ENCODE assay signal across 13 cellular contexts in the genomic region with DNA sequence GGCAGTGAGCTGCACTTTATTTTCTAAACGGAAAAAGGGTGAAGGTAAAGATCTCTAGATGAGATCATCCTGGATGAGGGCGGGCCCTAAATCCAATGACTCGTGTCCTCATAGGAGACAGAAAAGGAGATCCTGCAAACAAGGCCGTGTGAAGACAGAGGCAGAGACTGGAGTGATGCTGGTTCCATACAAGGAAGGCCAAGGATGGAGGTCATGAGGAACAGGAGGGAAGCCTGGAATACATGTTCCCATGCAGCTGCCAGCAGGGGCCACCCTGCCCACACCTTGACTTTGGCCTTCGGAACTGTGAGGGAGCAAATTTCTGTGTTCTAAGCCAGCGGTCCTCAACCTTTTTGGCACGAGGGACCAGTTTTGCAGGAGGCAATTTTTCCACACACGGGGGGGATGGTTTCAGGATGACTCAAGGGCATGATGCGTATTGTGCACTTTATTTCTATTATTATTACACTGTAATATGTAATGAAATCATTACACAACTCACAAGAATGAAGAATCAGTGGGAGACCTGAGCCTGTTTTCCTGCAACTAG.
DNase-seq lines count a peak whose midpoint lies in the region; ATAC-seq, FAIRE-seq and TF ChIP-seq lines count a peak whose summit lies in the region.
"Had no signal": no experiment of that assay in that cellular context is flagged by ENCODE, and none has a peak within 500 bp of the region (broad histone marks: within the 10 kb centered on the region; RNA-seq: fewer than 3 reads in every experiment).

No MANE protein-coding gene starts in this region.

- H3K4me3 ChIP-seq in IMR-90 (ENCODE audit: insufficient read depth, low read depth, low read length) (no peak overlapping the region), K562 (no peak overlapping the region), stomach (no peak overlapping the region)

- H4K20me1 ChIP-seq in IMR-90 (ENCODE audit: insufficient read depth, low read length) (no peaks in the 10 kb centered on the region), K562 (replicated peaks; ENCODE audit: control insufficient read depth, insufficient read depth, low read length) (peaks cover 3% of the 10 kb centered on the region; the same call in 1 of the 2 replicates)

- no peak for TF ChIP-seq EP300 in K562 (IDR thresholded peaks at IDR 0.05; ENCODE audit: low read length)
- no peak for TF ChIP-seq EP300 in stomach (IDR thresholded peaks at IDR 0.05)

- peak overlapping the region; percentile 65; the same call in 1 of the 2 replicates for H2BK20ac ChIP-seq in IMR-90 (ENCODE audit: low read depth, low read length)

- ATAC-seq in IMR-90 (ENCODE audit: low read depth) (peak; percentile 87), K562 (peak; percentile 69), natural killer cell (no peak), GM19023 (IDR thresholded peaks at IDR 0.05; ENCODE audit: unreplicated experiment) (no peak), HG03342 (IDR thresholded peaks at IDR 0.05; ENCODE audit: unreplicated experiment) (no peak)
- ATAC-seq: stimulated activated naive B cell treated with anti-CD40 and anti-IgM and Interleukin-4, amounts not matched to agents 10 μg/mL and 1 μg/mL and 100 μg/mL, for 72 hours had no signal

- H3K9ac ChIP-seq in IMR-90 (ENCODE audit: low read depth, low read length), result no peak overlapping the region
- no peak overlapping the region for H3K9ac ChIP-seq in K562 (ENCODE audit: insufficient read depth in 1 of 2, low read depth in 2 of 2, low read length in 2 of 2)
- H3K9ac ChIP-seq: parathyroid adenoma had no signal

- intact Hi-C loops in IMR-90 (cut with micrococcal nuclease) (no loop called here), K562 (cut with micrococcal nuclease) (loop anchor here (1.0 kb wide), 2 partner anchors 37 to 49 kb away; no protein-coding TSS in a partner anchor), natural killer cell (cut with micrococcal nuclease) (no loop called here), stomach (cut with DNase I; ENCODE audit: low total_unique reads) (no loop called here)

- no peaks in the 10 kb centered on the region for H3K79me1 ChIP-seq in IMR-90 (ENCODE audit: low read depth in 1 of 2, low read length in 2 of 2)

- H3K4me2 ChIP-seq in IMR-90 (ENCODE audit: low read depth, low read length) (no peak overlapping the region), K562 (ENCODE audit: insufficient read depth, low read length) (no peak overlapping the region)

- H3K36me3 ChIP-seq in IMR-90 (ENCODE audit: control insufficient read depth, insufficient read depth, low read length) (no peaks in the 10 kb centered on the region), K562 (ENCODE audit: control insufficient read depth, insufficient read depth, low read length) (no peaks in the 10 kb centered on the region), stomach (no peaks in the 10 kb centered on the region)

- peak overlapping the region; percentile 58; the same call in 1 of the 2 replicates for H2AK5ac ChIP-seq in IMR-90 (ENCODE audit: low read depth, low read length)

- POLR2A ChIA-PET in IMR-90 (lab: Charles Lee; ENCODE audit: unreplicated experiment) (no interaction called here), K562 (lab: Yijun Ruan, JAX) (no interaction called here)

- peak overlapping the region; percentile 56 for H2BK5ac ChIP-seq in IMR-90 (ENCODE audit: low read depth, low read length, poor library complexity, severe bottlenecking)

- H3K27me3 ChIP-seq in IMR-90 (ENCODE audit: control insufficient read depth, insufficient read depth, low read length) (no peaks in the 10 kb centered on the region), K562 (ENCODE audit: control insufficient read depth in 2 of 2, insufficient read depth in 2 of 2, low read length in 2 of 2) (peaks cover 65 to 89% of the 10 kb centered on the region in 2 experiments), stomach (no peaks in the 10 kb centered on the region)

- TF ChIP-seq CTCF in IMR-90 (conservative IDR thresholded peaks at IDR 0.05; ENCODE audit: low read depth, low read length) (no peak), K562 (IDR thresholded peaks at IDR 0.05 in 2 of 3, conservative IDR thresholded peaks at IDR 0.05 in 1 of 3; ENCODE audit: insufficient read depth in 2 of 3, low read depth in 1 of 3, low read length in 3 of 3) (peak; percentile 44 to 72 (median 68)), natural killer cell (IDR thresholded peaks at IDR 0.05) (no peak), stomach (IDR thresholded peaks at IDR 0.05) (no peak)

- peak overlapping the region; percentile 74 for H3K14ac ChIP-seq in IMR-90 (replicated peaks; ENCODE audit: low read depth, low read length)

- no peak for FAIRE-seq in K562 (lab: Jason Lieb, UNC)
- FAIRE-seq: GM19239 had no signal

- WGBS in IMR-90 (ENCODE audit: extremely low coverage in 2 of 2, insufficient read length in 1 of 2), 2 experiments, result 30% methylated on average over 5 of the region's 9 CpGs; no CpG with 5 or more reads in 1 of the 2 experiments
- WGBS in K562 (ENCODE audit: insufficient coverage, low coverage, missing lambda C conversion rate), result 0% methylated on average over 9 of the region's 9 CpGs
- 66 to 84% (median 75%) methylated on average over 9 of the region's 9 CpGs for WGBS in stomach, 5 donors

- H3K4me3 Mint-ChIP-seq in natural killer cell, result no peak overlapping the region
- H3K4me3 Mint-ChIP-seq: stimulated activated naive B cell treated with anti-CD40 and anti-IgM and Interleukin-4, amounts not matched to agents 10 μg/mL and 1 μg/mL and 100 μg/mL, for 72 hours had no signal

- no peak overlapping the region; the same call in 1 of the 2 replicates for H3K56ac ChIP-seq in IMR-90 (ENCODE audit: extremely low read depth, insufficient read depth, low read length)

- peak overlapping the region; percentile 39 for H2AK9ac ChIP-seq in IMR-90 (replicated peaks; ENCODE audit: low read depth, low read length, poor library complexity)

- H3K23ac ChIP-seq in IMR-90 (ENCODE audit: low read depth, low read length), result peak overlapping the region; percentile 71; the same call in 1 of the 2 replicates

- H3K4me1 Mint-ChIP-seq in natural killer cell, result no peaks in the 10 kb centered on the region

- H2AFZ ChIP-seq in IMR-90 (replicated peaks; ENCODE audit: low read length, poor library complexity) (peak overlapping the region; percentile 90), K562 (ENCODE audit: low read depth, low read length) (no peak overlapping the region)
- H2AFZ ChIP-seq: parathyroid adenoma had no signal

- dilution Hi-C loops in IMR-90 (cut with HindIII; ENCODE audit: low sequenced_read_pairs, unreplicated experiment), result no loop called here

- H3K36me3 Mint-ChIP-seq in natural killer cell, result no peaks in the 10 kb centered on the region
- H3K36me3 Mint-ChIP-seq: stimulated activated naive B cell treated with anti-CD40 and anti-IgM and Interleukin-4, amounts not matched to agents 10 μg/mL and 1 μg/mL and 100 μg/mL, for 72 hours had no signal

- TF ChIP-seq RAD21 in IMR-90 (IDR thresholded peaks at IDR 0.05; ENCODE audit: low read length), result no peak
- peak; percentile 25 to 73 for TF ChIP-seq RAD21 in K562 (CRISPR knock-in tag; conservative IDR thresholded peaks at IDR 0.05 in 1 of 2, IDR thresholded peaks at IDR 0.05 in 1 of 2)

- peak overlapping the region; percentile 78 for H4K91ac ChIP-seq in IMR-90 (ENCODE audit: insufficient read depth, low read depth, low read length)

- BruUV-seq in IMR-90 (replicated peaks; lab: Mats Ljungman, UMichigan) (no TSS peak), K562 (replicated peaks; lab: Mats Ljungman, UMichigan) (no TSS peak)

- no peak overlapping the region for H3K27ac Mint-ChIP-seq in natural killer cell
- H3K27ac Mint-ChIP-seq: stimulated activated naive B cell treated with anti-CD40 and anti-IgM and Interleukin-4, amounts not matched to agents 10 μg/mL and 1 μg/mL and 100 μg/mL, for 72 hours had no signal

- H3K4ac ChIP-seq in IMR-90 (ENCODE audit: low read depth, low read length), result peak overlapping the region; percentile 86

- peak overlapping the region; percentile 89 for H2BK120ac ChIP-seq in IMR-90 (ENCODE audit: low read depth, low read length)

- H3K18ac ChIP-seq in IMR-90 (ENCODE audit: low read depth, low read length), result peak overlapping the region; percentile 34

- peak overlapping the region; percentile 77; the same call in 2 of the 3 replicates for H2BK15ac ChIP-seq in IMR-90 (ENCODE audit: low read depth, low read length)

- H3K27ac ChIP-seq in IMR-90 (ENCODE audit: insufficient read depth, low read length) (peak overlapping the region; percentile 77), K562 (ENCODE audit: extremely low read depth, low read depth, low read length) (no peak overlapping the region), stomach (peak overlapping the region in 1 of 5 donors; percentile 59)
- H3K27ac ChIP-seq: parathyroid adenoma had no signal

- H3K9me3 Mint-ChIP-seq in natural killer cell, result no peaks in the 10 kb centered on the region
- H3K9me3 Mint-ChIP-seq: stimulated activated naive B cell treated with anti-CD40 and anti-IgM and Interleukin-4, amounts not matched to agents 10 μg/mL and 1 μg/mL and 100 μg/mL, for 72 hours had no signal

- H3K79me2 ChIP-seq in K562 (ENCODE audit: control insufficient read depth, insufficient read depth, low read length), result no peaks in the 10 kb centered on the region
- H3K79me2 ChIP-seq: parathyroid adenoma had no signal

- H3K9me1 ChIP-seq in IMR-90 (ENCODE audit: insufficient read depth, low read length), result peaks cover 9% of the 10 kb centered on the region
- peaks cover 2% of the 10 kb centered on the region for H3K9me1 ChIP-seq in K562 (ENCODE audit: control insufficient read depth, insufficient read depth, low read length)

- H3K9me3 ChIP-seq in IMR-90 (ENCODE audit: control insufficient read depth, insufficient read depth, low read length) (no peaks in the 10 kb centered on the region), K562 (replicated peaks; ENCODE audit: control insufficient read depth, insufficient read depth, low read depth, low read length) (no peaks in the 10 kb centered on the region), stomach (no peaks in the 10 kb centered on the region)

- in situ Hi-C loops in IMR-90 (cut with MboI; ENCODE audit: low sequenced_read_pairs) (no loop called here), K562 (cut with MboI) (no loop called here)

- DNase-seq in AG08395 (ENCODE audit: low spot score) (peak; percentile 58), IMR-90 (peak; percentile 82), K562 (ENCODE audit: extremely low read depth in 1 of 4, low spot score in 3 of 4) (peak; percentile 29 to 43 (median 38)), iris pigment epithelial cell (ENCODE audit: low read depth) (peak; percentile 86), natural killer cell (no peak), stomach (no peak)
- DNase-seq: NCI-H2029 treated with DMSO at 0.1 percent for 48 hours; stimulated activated naive B cell treated with anti-CD40 and anti-IgM and Interleukin-4, amounts not matched to agents 10 μg/mL and 1 μg/mL and 100 μg/mL, for 72 hours; SW 1271 had no signal

- H3K27me3 Mint-ChIP-seq in natural killer cell (ENCODE audit: low read depth in 2 of 2), result no peaks in the 10 kb centered on the region

- peak overlapping the region in 1 of 2 experiments; percentile 73; a peak in 1 of 4 replicates for H4K8ac ChIP-seq in IMR-90 (ENCODE audit: low read depth in 2 of 2, low read length in 2 of 2)

- CTCF ChIA-PET in IMR-90 (lab: Yijun Ruan, JAX), result no interaction called here
- CTCF ChIA-PET in K562 (lab: Yijun Ruan, JAX; ENCODE audit: low intra/inter-chr PET ratio), result interaction anchor here (0.7 to 1.4 kb wide), 2 partner anchors 49 to 86 kb away, joined by 3 to 5 read pairs; no protein-coding TSS in a partner anchor

- TF ChIP-seq POLR2A in IMR-90 (IDR thresholded peaks at IDR 0.05; ENCODE audit: low read depth, low read length) (no peak), K562 (conservative IDR thresholded peaks at IDR 0.05) (no peak), stomach (IDR thresholded peaks at IDR 0.05) (no peak)

- no peak overlapping the region for H4K5ac ChIP-seq in IMR-90 (ENCODE audit: low read depth, low read length)

- H3K4me1 ChIP-seq in IMR-90 (ENCODE audit: control insufficient read depth, insufficient read depth, low read length), result peaks cover 9% of the 10 kb centered on the region
- H3K4me1 ChIP-seq in K562 (replicated peaks in 1 of 2; ENCODE audit: control insufficient read depth in 2 of 2, insufficient read depth in 2 of 2, low read length in 2 of 2), result peaks cover 0 to 6% of the 10 kb centered on the region in 2 experiments; a peak in 2 of 5 replicates
- peaks cover 0 to 3% (median under 1%) of the 10 kb centered on the region in 4 donors for H3K4me1 ChIP-seq in stomach
- H3K4me1 ChIP-seq: parathyroid adenoma had no signal

Comparison
In these comparisons a context has a peak if more than half of its experiments do, and no peak if none do; other contexts are left out.
1. DNase-seq: peak in AG08395 (single experiment), IMR-90 (single experiment), K562 (4 of 4) and iris pigment epithelial cell (single experiment); none in natural killer cell (single experiment) and stomach (single experiment).
2. ATAC-seq: peak in IMR-90 (single experiment) and K562 (single experiment); none in natural killer cell (0 of 3), GM19023 (single experiment) and HG03342 (single experiment).
3. CTCF ChIP-seq: peak in K562 (3 of 3); none in IMR-90 (single experiment), natural killer cell (single experiment) and stomach (0 of 7).